In the genomic region with DNA sequence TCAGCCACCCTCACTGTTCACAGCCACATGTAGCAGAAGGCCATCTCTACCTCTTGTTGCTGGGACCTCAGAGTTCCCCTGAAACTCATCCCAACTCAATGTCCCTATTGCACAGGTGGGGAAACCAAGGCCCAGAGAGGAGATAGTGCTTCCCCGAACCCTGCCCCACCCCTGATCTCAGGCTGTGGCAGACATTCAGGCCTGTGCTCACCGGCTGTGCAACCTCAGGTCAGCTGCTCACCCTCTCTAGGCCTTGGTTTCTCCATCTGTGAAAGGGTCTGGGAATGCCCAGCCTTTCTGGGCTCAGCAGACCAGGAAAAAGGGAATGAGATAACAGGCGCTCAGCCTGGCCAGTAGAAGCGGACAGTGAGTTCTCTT, we compare ENCODE assay signal across 18 cellular contexts. TPM values are rescaled to one million over a fixed set of nuclear protein-coding genes. Genes with fewer than 3 reads are reported as not detected.
DNase-seq lines count a peak whose midpoint lies in the region; ATAC-seq, FAIRE-seq and TF ChIP-seq lines count a peak whose summit lies in the region.
"Had no signal": no experiment of that assay in that cellular context is flagged by ENCODE, and none has a peak within 500 bp of the region (broad histone marks: within the 10 kb centered on the region; RNA-seq: fewer than 3 reads in every experiment).

No MANE protein-coding gene starts in this region.

- H3K36me3 ChIP-seq in HepG2 (replicated peaks in 1 of 2; ENCODE audit: control insufficient read depth in 1 of 2, insufficient read depth in 2 of 2, low read length in 2 of 2) (no peaks in the 10 kb centered on the region), right lobe of liver (no peaks in the 10 kb centered on the region), HUES6 (ENCODE audit: control insufficient read depth, insufficient read depth, low read length) (peaks cover 3% of the 10 kb centered on the region; the same call in 1 of the 2 replicates), bronchial epithelial cell (ENCODE audit: control insufficient read depth, insufficient read depth, low read length) (no peaks in the 10 kb centered on the region), small intestine (ENCODE audit: control insufficient read depth in 2 of 2, insufficient read depth in 2 of 2, low read length in 2 of 2) (no peaks in the 10 kb centered on the region), upper lobe of left lung (no peaks in the 10 kb centered on the region)
- H3K36me3 ChIP-seq: HAP-1 had no signal

- 0% methylated on average over 2 of the region's 4 CpGs for WGBS in HepG2 (ENCODE audit: low lambda C conversion rate)
- no CpG with 5 or more reads among the region's 4 CpGs for WGBS in right lobe of liver (ENCODE audit: insufficient coverage, low coverage, low lambda C conversion rate, missing lambda C conversion rate)
- WGBS in small intestine, 3 donors, result 44 to 65% (median 60%) methylated on average over 4 of the region's 4 CpGs
- WGBS in upper lobe of left lung, 2 donors, result 75 to 87% methylated on average over 3 to 4 of the region's 4 CpGs

- FAIRE-seq in HepG2 (lab: Jason Lieb, UNC) (no peak), bronchial epithelial cell (lab: Jason Lieb, UNC) (peak; percentile 13), small intestine (lab: Jason Lieb, UNC) (no peak)

- POLR2A ChIA-PET in HepG2 (lab: Yijun Ruan, JAX), result no interaction called here

- ATAC-seq in HepG2 (no peak; the same call in 2 of the 3 replicates), right lobe of liver (no peak), HG03175 (IDR thresholded peaks at IDR 0.05; ENCODE audit: unreplicated experiment) (no peak), upper lobe of left lung (ENCODE audit: low FRiP score in 2 of 2) (no peak)

- no peak overlapping the region for H3K9ac ChIP-seq in HepG2 (ENCODE audit: insufficient read depth, low read depth, low read length)
- H3K9ac ChIP-seq in HUES6 (ENCODE audit: low read length), result peak overlapping the region; percentile 2

- no peak for TF ChIP-seq RAD21 in HepG2 (CRISPR knock-in tag; IDR thresholded peaks at IDR 0.05)

- no peaks in the 10 kb centered on the region for H4K20me1 ChIP-seq in HepG2 (ENCODE audit: insufficient read depth, low read length)

- no TSS peak for BruUV-seq in HepG2 (replicated peaks; lab: Mats Ljungman, UMichigan)

- H3K4me1 ChIP-seq in HepG2 (ENCODE audit: insufficient read depth, low read length), result no peaks in the 10 kb centered on the region
- H3K4me1 ChIP-seq in right lobe of liver, result no peaks in the 10 kb centered on the region
- peaks cover 40% of the 10 kb centered on the region for H3K4me1 ChIP-seq in HUES6 (ENCODE audit: control insufficient read depth, insufficient read depth, low read length)
- H3K4me1 ChIP-seq in small intestine (ENCODE audit: control insufficient read depth in 2 of 2, insufficient read depth in 1 of 2, low read depth in 1 of 2, low read length in 1 of 2), result peaks cover 3 to 9% of the 10 kb centered on the region in 2 donors
- no peaks in the 10 kb centered on the region for H3K4me1 ChIP-seq in upper lobe of left lung
- H3K4me1 ChIP-seq: HAP-1 had no signal

- CTCF ChIA-PET in HepG2 (lab: Yijun Ruan, JAX; ENCODE audit: low intra/inter-chr PET ratio, low total read pairs), result no interaction called here

- intact Hi-C loops in HepG2 (cut with micrococcal nuclease; ENCODE audit: unreplicated experiment), result no loop called here
- intact Hi-C loops in right lobe of liver (cut with DNase I), result no loop called here

- H3K27me3 ChIP-seq in HepG2 (ENCODE audit: control insufficient read depth in 1 of 2, insufficient read depth in 2 of 2, low read length in 2 of 2) (peaks cover 4 to 59% of the 10 kb centered on the region in 2 experiments; a peak in 4 of 5 replicates), right lobe of liver (no peaks in the 10 kb centered on the region), HUES6 (ENCODE audit: control insufficient read depth, insufficient read depth, low read length) (no peaks in the 10 kb centered on the region), bronchial epithelial cell (ENCODE audit: control insufficient read depth, insufficient read depth, low read length) (no peaks in the 10 kb centered on the region), small intestine (ENCODE audit: control insufficient read depth in 2 of 2, insufficient read depth in 2 of 2, low read length in 2 of 2) (no peaks in the 10 kb centered on the region), upper lobe of left lung (no peaks in the 10 kb centered on the region)

- DNase-seq in HepG2 (ENCODE audit: low spot score), result no peak
- no peak for DNase-seq in right lobe of liver
- DNase-seq in bronchial epithelial cell (ENCODE audit: low read depth), result no peak
- no peak for DNase-seq in small intestine
- no peak for DNase-seq in upper lobe of left lung
- DNase-seq in NK-92 treated with Interleukin-12 subunit alpha and Interleukin-12 subunit beta, amount 100 ng/mL, for 24 hours (lab: John Stamatoyannopoulos, UW), result no peak
- DNase-seq: AML-193; Calu3; CD4-positive, alpha-beta T cell; DMS 273 treated with DMSO at 0.1 percent for 48 hours; GOT3; HFFc6 had no signal

- H3K79me2 ChIP-seq in HepG2 (ENCODE audit: insufficient read depth, low read length), result no peaks in the 10 kb centered on the region

- H3K4me3 ChIP-seq in HepG2 (replicated peaks in 1 of 3; ENCODE audit: insufficient read depth in 1 of 3, low read depth in 2 of 3, low read length in 3 of 3) (no peak overlapping the region), right lobe of liver (no peak overlapping the region), HUES6 (ENCODE audit: low read depth, low read length) (peak overlapping the region; percentile 61; the same call in 1 of the 2 replicates), bronchial epithelial cell (ENCODE audit: low read depth, low read length) (no peak overlapping the region), small intestine (ENCODE audit: low read depth in 1 of 2, low read length in 2 of 2) (peak overlapping the region in 1 of 2 donors; percentile 19), upper lobe of left lung (no peak overlapping the region)
- H3K4me3 ChIP-seq: HAP-1 had no signal

- TF ChIP-seq POLR2A in HepG2 (IDR thresholded peaks at IDR 0.05; ENCODE audit: insufficient read depth in 1 of 2, low read depth in 2 of 2, low read length in 2 of 2), result no peak
- TF ChIP-seq POLR2A in right lobe of liver (IDR thresholded peaks at IDR 0.05), result no peak
- TF ChIP-seq POLR2A in upper lobe of left lung (IDR thresholded peaks at IDR 0.05), result no peak

- no peak overlapping the region for H2AFZ ChIP-seq in HepG2 (ENCODE audit: low read length)

- H3K27ac ChIP-seq in HepG2 (ENCODE audit: extremely low read length, insufficient read depth, low read length) (no peak overlapping the region), right lobe of liver (no peak overlapping the region), HUES6 (ENCODE audit: low read depth, low read length) (no peak overlapping the region), small intestine (ENCODE audit: low read depth in 1 of 2, low read length in 1 of 2) (peak overlapping the region; percentile 63), upper lobe of left lung (no peak overlapping the region)
- H3K27ac ChIP-seq: HL-60 had no signal

- H3K9me3 ChIP-seq in HepG2 (ENCODE audit: low read length) (no peaks in the 10 kb centered on the region), right lobe of liver (no peaks in the 10 kb centered on the region), HUES6 (ENCODE audit: control insufficient read depth, insufficient read depth, low read depth, low read length) (peaks cover 4% of the 10 kb centered on the region; the same call in 1 of the 2 replicates), small intestine (ENCODE audit: control insufficient read depth, low read depth) (no peaks in the 10 kb centered on the region), upper lobe of left lung (no peaks in the 10 kb centered on the region)
- H3K9me3 ChIP-seq: HAP-1 had no signal

- TF ChIP-seq CTCF in HepG2 (CRISPR knock-in tag; IDR thresholded peaks at IDR 0.05) (no peak), right lobe of liver (IDR thresholded peaks at IDR 0.05) (no peak), bronchial epithelial cell (IDR thresholded peaks at IDR 0.05; ENCODE audit: insufficient read depth, low read length, severe bottlenecking) (no peak), upper lobe of left lung (IDR thresholded peaks at IDR 0.05) (no peak)

- in situ Hi-C loops in HepG2 (cut with HindIII; ENCODE audit: extremely low pct_ligation_motif_present, low pct_unique_long_range_greater_than_20kb), result no loop called here

- H3K4me2 ChIP-seq in HepG2 (ENCODE audit: low read depth, low read length), result no peak overlapping the region

- TF ChIP-seq EP300 in HepG2 (IDR thresholded peaks at IDR 0.05; ENCODE audit: low read depth in 2 of 2, low read length in 2 of 2) (no peak), HepG2 (CRISPR knock-in tag; IDR thresholded peaks at IDR 0.05; ENCODE audit: borderline replicate concordance) (no peak), upper lobe of left lung (IDR thresholded peaks at IDR 0.05) (no peak)

RNA-seq across cellular contexts. Expression of gene SLC52A3, which starts 6.4 kb away (rescaled TPM):
- total RNA-seq in HepG2 (2016; rRNA removed; fragmentation: Illumina TruSeq; extraction: Trizol), result not detected in 2 replicates
- not detected in 2 replicates for total RNA-seq in HepG2 (2016; cell fraction: cytosol; rRNA removed; fragmentation: Illumina TruSeq; extraction: Trizol; ENCODE audit: low read depth)
- 0.04 TPM in 1 of 2 replicates, not detected in the other for total RNA-seq in HepG2 (2016; cell fraction: insoluble cytoplasmic fraction; rRNA removed; fragmentation: Illumina TruSeq; extraction: Trizol)
- total RNA-seq in HepG2 (2016; cell fraction: membrane; rRNA removed; fragmentation: Illumina TruSeq; extraction: Trizol), result not detected in 2 replicates
- total RNA-seq in HepG2 (2016; cell fraction: nucleus; rRNA removed; fragmentation: Illumina TruSeq; extraction: Trizol), result not detected in 2 replicates
- polyA plus RNA-seq in HepG2 (2011; rRNA removed), result 0.03 TPM in 1 of 2 replicates, not detected in the other
- polyA plus RNA-seq in HepG2 (2011; cell fraction: cytosol; rRNA removed), result 0.06 TPM in 1 of 2 replicates, not detected in the other
- not detected in 2 replicates for polyA plus RNA-seq in HepG2 (2011; cell fraction: nucleus; rRNA removed)
- polyA plus RNA-seq in HepG2 (2012), result 0.05 TPM in 1 of 2 replicates, not detected in the other
- not detected in 2 replicates for polyA plus RNA-seq in HepG2 (2016; cell fraction: cytosol; fragmentation: Illumina TruSeq; extraction: Trizol; ENCODE audit: low read depth)
- polyA plus RNA-seq in HepG2 (2016; cell fraction: insoluble cytoplasmic fraction; fragmentation: Illumina TruSeq; extraction: Trizol; ENCODE audit: low read depth), result not detected in 2 replicates
- not detected in 2 replicates for polyA plus RNA-seq in HepG2 (2016; cell fraction: membrane; fragmentation: Illumina TruSeq; extraction: Trizol; ENCODE audit: low read depth)
- not detected in 2 replicates for polyA plus RNA-seq in HepG2 (2016; cell fraction: nucleus; fragmentation: Illumina TruSeq; extraction: Trizol; ENCODE audit: insufficient read depth, low read depth)
- 0.70 TPM in 1 of 2 replicates, not detected in the other for polyA minus RNA-seq in HepG2 (2011; rRNA and poly(A)+ RNA removed; ENCODE audit: low replicate concordance)
- polyA minus RNA-seq in HepG2 (2011; cell fraction: cytosol; rRNA and poly(A)+ RNA removed), result not detected in 2 replicates
- not detected in 2 replicates for polyA minus RNA-seq in HepG2 (2011; cell fraction: nucleus; rRNA and poly(A)+ RNA removed)
- total RNA-seq in right lobe of liver, result under 1 TPM in 2 of 6 experiments, not detected in 4; 0.05 to 0.62 TPM
- total RNA-seq in bronchial epithelial cell, result 0.26 and 0.53 TPM in 2 replicates
- polyA plus RNA-seq in small intestine, result 10 to 100 TPM in 1 of 3 donors, 1 to 10 TPM in 2; 8.5 to 20.5 (median 8.8) TPM
- total RNA-seq in upper lobe of left lung, result 1 to 10 TPM in 5 of 6 donors, under 1 TPM in 1; 0.89 to 3.5 (median 3.1) TPM
- total RNA-seq: A673; CD4-positive, alpha-beta T cell had no signal
- polyA plus RNA-seq: IgD-negative memory B cell had no signal

RNA-seq across cellular contexts. Expression of gene FAM110A, which starts 58.8 kb away (rescaled TPM):
- total RNA-seq in HepG2 (2016; rRNA removed; fragmentation: Illumina TruSeq; extraction: Trizol) (1.7 and 1.9 TPM in 2 replicates), right lobe of liver (1 to 10 TPM; 1.4 to 4.1 (median 2.7) TPM), bronchial epithelial cell (7.1 and 8.3 TPM in 2 replicates), upper lobe of left lung (10 to 100 TPM; 13.2 to 27.9 (median 19.9) TPM)
- total RNA-seq in HepG2 (2016; cell fraction: cytosol; rRNA removed; fragmentation: Illumina TruSeq; extraction: Trizol; ENCODE audit: low read depth), result 0.81 and 1.3 TPM in 2 replicates
- total RNA-seq in HepG2 (2016; cell fraction: insoluble cytoplasmic fraction; rRNA removed; fragmentation: Illumina TruSeq; extraction: Trizol), result 1.8 and 2.0 TPM in 2 replicates
- 1.8 and 2.3 TPM in 2 replicates for total RNA-seq in HepG2 (2016; cell fraction: membrane; rRNA removed; fragmentation: Illumina TruSeq; extraction: Trizol)
- 1.4 and 1.5 TPM in 2 replicates for total RNA-seq in HepG2 (2016; cell fraction: nucleus; rRNA removed; fragmentation: Illumina TruSeq; extraction: Trizol)
- polyA plus RNA-seq in HepG2 (2011; rRNA removed) (1.9 and 2.0 TPM in 2 replicates), small intestine (10 to 100 TPM; 11.4 to 14.1 (median 12.1) TPM)
- 1.5 and 2.7 TPM in 2 replicates for polyA plus RNA-seq in HepG2 (2011; cell fraction: cytosol; rRNA removed)
- 6.1 and 6.2 TPM in 2 replicates for polyA plus RNA-seq in HepG2 (2011; cell fraction: nucleus; rRNA removed)
- polyA plus RNA-seq in HepG2 (2012), result 0.95 and 1.2 TPM in 2 replicates
- 0.83 and 1.3 TPM in 2 replicates for polyA plus RNA-seq in HepG2 (2016; cell fraction: cytosol; fragmentation: Illumina TruSeq; extraction: Trizol; ENCODE audit: low read depth)
- 2.6 and 3.0 TPM in 2 replicates for polyA plus RNA-seq in HepG2 (2016; cell fraction: insoluble cytoplasmic fraction; fragmentation: Illumina TruSeq; extraction: Trizol; ENCODE audit: low read depth)
- polyA plus RNA-seq in HepG2 (2016; cell fraction: membrane; fragmentation: Illumina TruSeq; extraction: Trizol; ENCODE audit: low read depth), result 1.3 and 1.8 TPM in 2 replicates
- polyA plus RNA-seq in HepG2 (2016; cell fraction: nucleus; fragmentation: Illumina TruSeq; extraction: Trizol; ENCODE audit: insufficient read depth, low read depth), result 3.1 and 3.2 TPM in 2 replicates
- 2.7 and 3.5 TPM in 2 replicates for polyA minus RNA-seq in HepG2 (2011; rRNA and poly(A)+ RNA removed; ENCODE audit: low replicate concordance)
- 0.40 and 1.2 TPM in 2 replicates for polyA minus RNA-seq in HepG2 (2011; cell fraction: cytosol; rRNA and poly(A)+ RNA removed)
- polyA minus RNA-seq in HepG2 (2011; cell fraction: nucleus; rRNA and poly(A)+ RNA removed), result 0.50 and 0.52 TPM in 2 replicates

Comparison
In these comparisons a context has a peak if more than half of its experiments do, and no peak if none do; other contexts are left out.
1. H3K27ac ChIP-seq: peak in small intestine (2 of 2); none in HepG2 (single experiment), right lobe of liver (0 of 3), HUES6 (single experiment) and upper lobe of left lung (0 of 4).